Comparison of ENCODE assay signal across 19 cellular contexts in genomic region chr10:31477584-31477983, GRCh38.
DNase-seq lines count a peak whose midpoint lies in the region; ATAC-seq and TF ChIP-seq lines count a peak whose summit lies in the region.
"Had no signal": no experiment of that assay in that cellular context is flagged by ENCODE, and none has a peak within 500 bp of the region (broad histone marks: within the 10 kb centered on the region; RNA-seq: fewer than 3 reads in every experiment).

No MANE protein-coding gene starts in this region.

- DNase-seq in DND-41 (no peak), RPMI7951 (ENCODE audit: low read depth) (peak; percentile 30), fibroblast of peridontal ligament (ENCODE audit: extremely low read depth) (peak; percentile 57), H7 (no peak), cerebellar nuclear complex (lab: John Stamatoyannopoulos, UW) (no peak)
- no peak for DNase-seq in central memory CD8-positive, alpha-beta T cell (ENCODE audit: low spot score in 2 of 2)
- DNase-seq in activated T-cell treated with anti-CD3 and anti-CD28 coated beads, Interleukin-2, amount 50 U/mL, for 24 hours: no peak
- DNase-seq: BE2C, GOT3, KBM-7, NCI-H1092 treated with DMSO at 0.1 percent for 48 hours, NCI-H1436 treated with DMSO at 0.1 percent for 48 hours, NCI-H1930, NCI-H226, NCI-H510A treated with DMSO at 0.1 percent for 48 hours, NCI-H748 treated with DMSO at 0.1 percent for 48 hours, SIG-M5 had no signal

- H3K36me3 ChIP-seq in DND-41 (ENCODE audit: insufficient read depth, low read length) (peaks cover 24% of the 10 kb centered on the region), H7 (replicated peaks; ENCODE audit: control insufficient read depth, insufficient read depth, low read length) (no peaks in the 10 kb centered on the region)

- peaks cover 32% of the 10 kb centered on the region for H3K79me2 ChIP-seq in DND-41 (ENCODE audit: insufficient read depth, low read length)

- H3K4me3 ChIP-seq in DND-41 (ENCODE audit: low read depth in 1 of 2, low read length in 2 of 2): no peak overlapping the region
- H3K4me3 ChIP-seq in H7 (ENCODE audit: insufficient read depth, low read depth, low read length): no peak overlapping the region

- H3K9me3 ChIP-seq in DND-41 (ENCODE audit: insufficient read depth, low read length, severe bottlenecking): peaks cover 6% of the 10 kb centered on the region
- H3K9me3 ChIP-seq: BE2C had no signal

- no peak overlapping the region for H3K4me2 ChIP-seq in DND-41 (ENCODE audit: insufficient read depth, low read length)

- no peaks in the 10 kb centered on the region for H3K27me3 ChIP-seq in DND-41 (ENCODE audit: insufficient read depth, low read length, poor library complexity)
- no peaks in the 10 kb centered on the region for H3K27me3 ChIP-seq in H7 (ENCODE audit: control insufficient read depth, insufficient read depth, low read length)
- H3K27me3 ChIP-seq: BE2C had no signal

- TF ChIP-seq CTCF in DND-41 (IDR thresholded peaks at IDR 0.05; ENCODE audit: borderline replicate concordance, extremely low read depth, low read length, poor library complexity, severe bottlenecking): no peak

- no peak overlapping the region for H3K4me3 Mint-ChIP-seq in central memory CD8-positive, alpha-beta T cell
- no peak overlapping the region for H3K4me3 Mint-ChIP-seq in activated T-cell treated with anti-CD3 and anti-CD28 coated beads, Interleukin-2, amount 50 U/mL, for 24 hours

- no peaks in the 10 kb centered on the region for H3K9me3 Mint-ChIP-seq in central memory CD8-positive, alpha-beta T cell
- peaks cover 16% of the 10 kb centered on the region for H3K9me3 Mint-ChIP-seq in activated T-cell treated with anti-CD3 and anti-CD28 coated beads, Interleukin-2, amount 50 U/mL, for 24 hours

- no peak for ATAC-seq in DND-41 (ENCODE audit: insufficient read depth, low read depth)
- ATAC-seq in central memory CD8-positive, alpha-beta T cell (replicated peaks; ENCODE audit: extremely low read depth, poor library complexity, severe bottlenecking): no peak
- ATAC-seq in GM21529 (IDR thresholded peaks at IDR 0.05; ENCODE audit: unreplicated experiment): no peak
- ATAC-seq: HepG2 had no signal

- H3K9ac ChIP-seq in DND-41 (ENCODE audit: low read depth, low read length): no peak overlapping the region

- H3K27ac Mint-ChIP-seq in central memory CD8-positive, alpha-beta T cell (ENCODE audit: low read depth): peak overlapping the region; percentile 42
- no peak overlapping the region for H3K27ac Mint-ChIP-seq in activated T-cell treated with anti-CD3 and anti-CD28 coated beads, Interleukin-2, amount 50 U/mL, for 24 hours

- H4K20me1 ChIP-seq in DND-41 (ENCODE audit: insufficient read depth, low read length): no peaks in the 10 kb centered on the region

- no peaks in the 10 kb centered on the region for H3K27me3 Mint-ChIP-seq in central memory CD8-positive, alpha-beta T cell
- no peaks in the 10 kb centered on the region for H3K27me3 Mint-ChIP-seq in activated T-cell treated with anti-CD3 and anti-CD28 coated beads, Interleukin-2, amount 50 U/mL, for 24 hours

- H3K27ac ChIP-seq in DND-41 (ENCODE audit: low read length): peak overlapping the region; percentile 72

- peaks cover 16% of the 10 kb centered on the region for H3K4me1 Mint-ChIP-seq in central memory CD8-positive, alpha-beta T cell
- peaks cover 26% of the 10 kb centered on the region for H3K4me1 Mint-ChIP-seq in activated T-cell treated with anti-CD3 and anti-CD28 coated beads, Interleukin-2, amount 50 U/mL, for 24 hours (ENCODE audit: low read depth)

- H3K36me3 Mint-ChIP-seq in central memory CD8-positive, alpha-beta T cell (ENCODE audit: insufficient read depth): no peaks in the 10 kb centered on the region
- peaks cover 33% of the 10 kb centered on the region for H3K36me3 Mint-ChIP-seq in activated T-cell treated with anti-CD3 and anti-CD28 coated beads, Interleukin-2, amount 50 U/mL, for 24 hours (ENCODE audit: low read depth)

- H2AFZ ChIP-seq in DND-41 (ENCODE audit: low read depth, low read length): no peak overlapping the region

- H3K4me1 ChIP-seq in DND-41 (ENCODE audit: insufficient read depth, low read length): peaks cover 57% of the 10 kb centered on the region
- H3K4me1 ChIP-seq: BE2C had no signal

Comparison
In these comparisons a context has a peak if more than half of its experiments do, and no peak if none do; other contexts are left out.
1. DNase-seq: peak in RPMI7951 (single experiment) and fibroblast of peridontal ligament (single experiment); none in DND-41 (single experiment), central memory CD8-positive, alpha-beta T cell (0 of 2), H7 (single experiment), activated T-cell treated with anti-CD3 and anti-CD28 coated beads, Interleukin-2, amount 50 U/mL, for 24 hours (single experiment) and cerebellar nuclear complex (0 of 2).